22 cellular contexts compared by ENCODE assay signal in genomic region chr3:101999177-101999778, GRCh38.
DNase-seq lines count a peak whose midpoint lies in the region; ATAC-seq, FAIRE-seq and TF ChIP-seq lines count a peak whose summit lies in the region.
"Had no signal": no experiment of that assay in that cellular context is flagged by ENCODE, and none has a peak within 500 bp of the region (broad histone marks: within the 10 kb centered on the region; RNA-seq: fewer than 3 reads in every experiment).

No MANE protein-coding gene starts in this region.

- TF ChIP-seq CTCF in Loucy (conservative IDR thresholded peaks at IDR 0.05; ENCODE audit: low read length) (no peak), progenitor cell of endocrine pancreas (IDR thresholded peaks at IDR 0.05; ENCODE audit: unreplicated experiment) (no peak)

- no peaks in the 10 kb centered on the region for H3K27me3 Mint-ChIP-seq in CD4-positive, CD25-positive, alpha-beta regulatory T cell
- H3K27me3 Mint-ChIP-seq in progenitor cell of endocrine pancreas = no peaks in the 10 kb centered on the region
- H3K27me3 Mint-ChIP-seq: activated naive CD8-positive, alpha-beta T cell treated with anti-CD3 and anti-CD28 coated beads, Interleukin-2, amount 10 ng/mL, durations not matched to agents 7 days and 5 days; activated T-helper 17 cell treated with anti-CD3 and anti-CD28 coated beads, Interleukin-2, amount 50 U/mL, for 72 hours had no signal

- H3K27ac ChIP-seq in CD4-positive, CD25-positive, alpha-beta regulatory T cell (ENCODE audit: insufficient read depth, low read length, poor library complexity, severe bottlenecking) = no peak overlapping the region
- H3K27ac ChIP-seq: BLaER1 treated with 17β-estradiol and CSF1 and Interleukin-3, amounts not matched to agents 10 nM and 100 nM; KMS-11; ovary had no signal

- H4K20me1 ChIP-seq in Loucy (ENCODE audit: insufficient read depth, low read length, poor library complexity, severe bottlenecking) = no peaks in the 10 kb centered on the region
- H4K20me1 ChIP-seq: BLaER1 treated with 17β-estradiol and CSF1 and Interleukin-3, amounts not matched to agents 10 nM and 100 nM had no signal

- no peaks in the 10 kb centered on the region for H3K9me2 ChIP-seq in Loucy (replicated peaks; ENCODE audit: low read depth, low read length)

- ATAC-seq in CD4-positive, CD25-positive, alpha-beta regulatory T cell (ENCODE audit: low read depth in 2 of 2) = peak in 1 of 2 donors; percentile 32
- ATAC-seq in esophagus mucosa = peak; percentile 32
- ATAC-seq: activated T-helper 17 cell treated with anti-CD3 and anti-CD28 coated beads, Interleukin-2, amount 50 U/mL, for 72 hours; HCT116 had no signal

- H3K4me1 Mint-ChIP-seq in CD4-positive, CD25-positive, alpha-beta regulatory T cell = peaks cover 0 to 33% (median 16%) of the 10 kb centered on the region in 4 donors
- peaks cover 8% of the 10 kb centered on the region for H3K4me1 Mint-ChIP-seq in progenitor cell of endocrine pancreas (ENCODE audit: low read depth)

- H3K9me3 Mint-ChIP-seq in CD4-positive, CD25-positive, alpha-beta regulatory T cell = peaks cover 0 to 5% (median 0%) of the 10 kb centered on the region in 7 donors
- no peaks in the 10 kb centered on the region for H3K9me3 Mint-ChIP-seq in progenitor cell of endocrine pancreas (ENCODE audit: low read depth)
- H3K9me3 Mint-ChIP-seq: activated T-helper 17 cell treated with anti-CD3 and anti-CD28 coated beads, Interleukin-2, amount 50 U/mL, for 72 hours had no signal

- no peak overlapping the region for H3K9ac ChIP-seq in Loucy (ENCODE audit: low read depth, low read length, poor library complexity, severe bottlenecking)
- H3K9ac ChIP-seq: BLaER1 treated with 17β-estradiol and CSF1 and Interleukin-3, amounts not matched to agents 10 nM and 100 nM; KMS-11 had no signal

- no peaks in the 10 kb centered on the region for H3K4me1 ChIP-seq in CD4-positive, CD25-positive, alpha-beta regulatory T cell (ENCODE audit: control insufficient read depth, insufficient read depth, low read length, poor library complexity, severe bottlenecking)
- H3K4me1 ChIP-seq in Loucy (ENCODE audit: insufficient read depth, low read length, poor library complexity, severe bottlenecking) = peaks cover 14% of the 10 kb centered on the region

- H3K27me3 ChIP-seq in CD4-positive, CD25-positive, alpha-beta regulatory T cell (ENCODE audit: control insufficient read depth, insufficient read depth, low read length) = no peaks in the 10 kb centered on the region
- no peaks in the 10 kb centered on the region for H3K27me3 ChIP-seq in Loucy (ENCODE audit: insufficient read depth, low read length, poor library complexity, severe bottlenecking)
- H3K27me3 ChIP-seq: BLaER1 treated with 17β-estradiol and CSF1 and Interleukin-3, amounts not matched to agents 10 nM and 100 nM; ovary had no signal

- H3K9me3 ChIP-seq in CD4-positive, CD25-positive, alpha-beta regulatory T cell (ENCODE audit: control insufficient read depth in 2 of 2, low read length in 2 of 2) = no peaks in the 10 kb centered on the region
- no peaks in the 10 kb centered on the region for H3K9me3 ChIP-seq in Loucy (ENCODE audit: insufficient read depth, low read depth, low read length)
- H3K9me3 ChIP-seq: ovary had no signal

- no peak for DNase-seq in CD4-positive, CD25-positive, alpha-beta regulatory T cell
- DNase-seq in progenitor cell of endocrine pancreas (ENCODE audit: low spot score, unreplicated experiment) = no peak
- DNase-seq in stimulated activated CD4-positive, alpha-beta T cell treated with anti-CD3 and anti-CD28 coated beads, Interleukin-1b, Interleukin-23, amount 100 ng/mL, for 48 hours = no peak
- no peak for DNase-seq in HTR-8/SVneo (ENCODE audit: insufficient read length, low spot score)
- DNase-seq in activated naive CD4-positive, alpha-beta T cell treated with anti-CD3 and anti-CD28 coated beads, Interleukin-2, amount 50 U/mL, for 16 hours = no peak
- DNase-seq in NCI-H1092 (lab: John Stamatoyannopoulos, UW) = no peak
- DNase-seq: activated CD4-positive, alpha-beta T cell treated with anti-CD3 and anti-CD28 coated beads for 4 hours; activated naive CD8-positive, alpha-beta T cell treated with anti-CD3 and anti-CD28 coated beads, Interleukin-2, amount 10 ng/mL, durations not matched to agents 7 days and 5 days; effector memory CD4-positive, alpha-beta T cell; NCI-H1105; NCI-H510A treated with DMSO at 0.1 percent for 48 hours; ovary; stimulated activated CD4-positive, alpha-beta T cell treated with anti-CD3 and anti-CD28 coated beads, Interleukin-4, amount 100 ng/mL, for 24 hours had no signal

- no peaks in the 10 kb centered on the region for H3K79me2 ChIP-seq in Loucy (ENCODE audit: insufficient read depth, low read length)

- no peak overlapping the region for H3K4me2 ChIP-seq in Loucy (ENCODE audit: low read depth, low read length, poor library complexity, severe bottlenecking)
- H3K4me2 ChIP-seq: KMS-11 had no signal

- H2AFZ ChIP-seq in Loucy (ENCODE audit: low read length) = peak overlapping the region; percentile 17; the same call in 1 of the 2 replicates

- peak overlapping the region in 2 of 3 donors; percentile 18 to 67 for H3K27ac Mint-ChIP-seq in CD4-positive, CD25-positive, alpha-beta regulatory T cell
- H3K27ac Mint-ChIP-seq in progenitor cell of endocrine pancreas = peak overlapping the region; percentile 57
- H3K27ac Mint-ChIP-seq: activated naive CD8-positive, alpha-beta T cell treated with anti-CD3 and anti-CD28 coated beads, Interleukin-2, amount 10 ng/mL, durations not matched to agents 7 days and 5 days; activated T-helper 17 cell treated with anti-CD3 and anti-CD28 coated beads, Interleukin-2, amount 50 U/mL, for 72 hours had no signal

- FAIRE-seq in HTR-8/SVneo (lab: Jason Lieb, UNC) = no peak
- FAIRE-seq: A204.1, D721Med, G401.6 had no signal

- no peaks in the 10 kb centered on the region for H3F3A ChIP-seq in Loucy (ENCODE audit: low read depth)

- no peaks in the 10 kb centered on the region for H3K36me3 Mint-ChIP-seq in CD4-positive, CD25-positive, alpha-beta regulatory T cell
- H3K36me3 Mint-ChIP-seq in progenitor cell of endocrine pancreas (ENCODE audit: insufficient read depth) = no peaks in the 10 kb centered on the region

- H3K4me3 Mint-ChIP-seq in CD4-positive, CD25-positive, alpha-beta regulatory T cell = no peak overlapping the region
- H3K4me3 Mint-ChIP-seq in progenitor cell of endocrine pancreas (ENCODE audit: low read depth) = no peak overlapping the region
- H3K4me3 Mint-ChIP-seq: activated naive CD8-positive, alpha-beta T cell treated with anti-CD3 and anti-CD28 coated beads, Interleukin-2, amount 10 ng/mL, durations not matched to agents 7 days and 5 days; activated T-helper 17 cell treated with anti-CD3 and anti-CD28 coated beads, Interleukin-2, amount 50 U/mL, for 72 hours had no signal

- H3K4me3 ChIP-seq in CD4-positive, CD25-positive, alpha-beta regulatory T cell (ENCODE audit: low read depth, low read length) = no peak overlapping the region
- no peak overlapping the region for H3K4me3 ChIP-seq in Loucy (ENCODE audit: low read length, poor library complexity, severe bottlenecking)
- H3K4me3 ChIP-seq: BLaER1 treated with 17β-estradiol and CSF1 and Interleukin-3, amounts not matched to agents 10 nM and 100 nM; ovary had no signal

- H3K36me3 ChIP-seq in CD4-positive, CD25-positive, alpha-beta regulatory T cell (ENCODE audit: control insufficient read depth, insufficient read depth, low read length) = no peaks in the 10 kb centered on the region
- H3K36me3 ChIP-seq in Loucy (ENCODE audit: insufficient read depth, low read length) = no peaks in the 10 kb centered on the region
- H3K36me3 ChIP-seq: BLaER1 treated with 17β-estradiol and CSF1 and Interleukin-3, amounts not matched to agents 10 nM and 100 nM; ovary had no signal
